In the genomic region with DNA sequence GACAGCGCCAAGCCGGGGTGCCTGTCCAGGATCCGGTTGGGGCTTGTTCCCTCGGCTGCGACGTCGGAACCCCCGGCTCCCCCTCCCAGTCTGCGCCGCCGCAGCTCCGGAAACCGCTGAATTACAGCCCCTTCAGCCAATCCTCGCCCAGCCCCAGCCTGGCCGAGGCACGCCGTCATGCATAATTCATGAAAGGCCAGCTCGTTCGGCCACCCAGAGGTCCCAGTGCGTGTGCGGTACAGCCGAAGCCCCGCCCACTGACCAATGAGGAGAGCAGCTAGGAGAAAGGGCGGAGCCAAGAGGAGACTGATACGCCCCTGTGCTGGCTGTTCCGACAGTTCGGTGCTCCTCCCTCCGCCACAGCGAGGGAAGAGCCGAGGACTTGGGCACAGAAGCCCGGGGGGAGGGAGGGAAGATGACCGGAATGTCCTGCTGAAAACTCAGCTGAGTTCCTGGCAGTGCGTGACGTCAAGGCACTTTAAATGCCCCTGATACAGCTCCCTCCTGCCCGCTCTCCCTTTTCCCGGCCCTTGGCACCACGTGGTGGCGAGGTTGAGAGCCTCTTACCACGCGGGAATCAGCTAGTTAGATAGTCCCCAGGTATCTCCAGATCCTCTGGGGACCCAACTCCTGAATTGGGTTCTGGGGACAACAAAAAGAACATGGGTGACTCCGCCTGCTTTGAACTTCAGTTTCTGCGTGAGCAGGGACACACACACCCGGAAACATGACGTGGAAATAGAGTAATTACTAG, we compare ENCODE assay signal across 8 cellular contexts. TPM values are rescaled to one million over a fixed set of nuclear protein-coding genes. Genes with fewer than 3 reads are reported as not detected.
DNase-seq lines count a peak whose midpoint lies in the region; ATAC-seq and TF ChIP-seq lines count a peak whose summit lies in the region.

A gene (minus strand): TSS at position 62 of the 754 bp plus-strand sequence. CDS start 39,926 bp downstream, outside the sequence.

- H3K4me3 Mint-ChIP-seq in naive thymus-derived CD8-positive, alpha-beta T cell: peak within 1 kb of the TSS; percentile 91 to 99 (median 97)

- H3K4me1 Mint-ChIP-seq in naive thymus-derived CD8-positive, alpha-beta T cell: peaks cover 16 to 64% (median 46%) of the 10 kb centered on the region in 4 donors

- no peaks in the 10 kb centered on the region for H3K9me3 Mint-ChIP-seq in naive thymus-derived CD8-positive, alpha-beta T cell

- no peaks in the 10 kb centered on the region for H3K27me3 Mint-ChIP-seq in naive thymus-derived CD8-positive, alpha-beta T cell

- H3K4me3 ChIP-seq in fibroblast of mammary gland (ENCODE audit: control insufficient read depth, low read depth, low read length): peak within 1 kb of the TSS; percentile 88

- TF ChIP-seq POLR2A in Raji (IDR thresholded peaks at IDR 0.05; ENCODE audit: insufficient read depth, low read depth, low read length): peak; percentile 77

- peak; percentile 80 to 88 for ATAC-seq in naive thymus-derived CD8-positive, alpha-beta T cell

- H3K36me3 Mint-ChIP-seq in naive thymus-derived CD8-positive, alpha-beta T cell: peaks cover 0 to 13% (median 0%) of the 10 kb centered on the region in 3 donors

- DNase-seq in EH (ENCODE audit: low read depth): peak; percentile 100
- DNase-seq in H4 (ENCODE audit: low spot score): peak; percentile 100
- DNase-seq in LoVo (ENCODE audit: low spot score): peak; percentile 99
- peak; percentile 100 for DNase-seq in activated T-helper 9 cell treated with anti-CD3 and anti-CD28 coated beads, Interleukin-2, amount 50 U/mL, for 16 hours (ENCODE audit: low read depth)
- peak; percentile 100 for DNase-seq in fibroblast of mammary gland (ENCODE audit: low read depth)
- peak; percentile 100 for DNase-seq in naive thymus-derived CD8-positive, alpha-beta T cell
- peak; percentile 100 for DNase-seq in stimulated activated naive CD4-positive, alpha-beta T cell (lab: John Stamatoyannopoulos, UW)

- POLR2A ChIA-PET in naive thymus-derived CD8-positive, alpha-beta T cell (lab: Charles Lee): interaction anchor here (0.6 to 3.8 kb wide), 44 partner anchors 9 to 972 kb away, joined by 3 to 49 read pairs (median 4); a partner anchor contains a TSS

- no peak for TF ChIP-seq CTCF in fibroblast of mammary gland (conservative IDR thresholded peaks at IDR 0.05; ENCODE audit: control insufficient read depth, insufficient read depth, low read depth, low read length)

- peak within 1 kb of the TSS; percentile 98 to 100 (median 100) for H3K27ac Mint-ChIP-seq in naive thymus-derived CD8-positive, alpha-beta T cell

RNA-seq across cellular contexts. Expression of the gene that starts here (rescaled TPM):
- total RNA-seq in H4 (2014; rRNA removed; shearing (Covaris generic)): 72.6 and 77.5 TPM in 2 replicates
- 100 to 1,000 TPM; 130 to 135 TPM for total RNA-seq in naive thymus-derived CD8-positive, alpha-beta T cell
- polyA plus RNA-seq in naive thymus-derived CD8-positive, alpha-beta T cell: 100 to 1,000 TPM; 129 to 154 (median 153) TPM

Comparison
In these comparisons a context has a peak if more than half of its experiments do, and no peak if none do; other contexts are left out.
1. Peak in every context shown above with its lines: DNase-seq, ATAC-seq and H3K4me3 ChIP-seq.